Comparison of ENCODE assay signal across 1 cellular context in genomic region chr11:95067042-95067827, GRCh38.
TF ChIP-seq lines count a peak whose summit lies in the region.

No MANE protein-coding gene starts in this region.

TF ChIP-seq in K562, 482 proteins besides CTCF, POLR2A, EP300 and RAD21 (continued from another document and continues in another):
- TF ChIP-seq, protein P1, sequence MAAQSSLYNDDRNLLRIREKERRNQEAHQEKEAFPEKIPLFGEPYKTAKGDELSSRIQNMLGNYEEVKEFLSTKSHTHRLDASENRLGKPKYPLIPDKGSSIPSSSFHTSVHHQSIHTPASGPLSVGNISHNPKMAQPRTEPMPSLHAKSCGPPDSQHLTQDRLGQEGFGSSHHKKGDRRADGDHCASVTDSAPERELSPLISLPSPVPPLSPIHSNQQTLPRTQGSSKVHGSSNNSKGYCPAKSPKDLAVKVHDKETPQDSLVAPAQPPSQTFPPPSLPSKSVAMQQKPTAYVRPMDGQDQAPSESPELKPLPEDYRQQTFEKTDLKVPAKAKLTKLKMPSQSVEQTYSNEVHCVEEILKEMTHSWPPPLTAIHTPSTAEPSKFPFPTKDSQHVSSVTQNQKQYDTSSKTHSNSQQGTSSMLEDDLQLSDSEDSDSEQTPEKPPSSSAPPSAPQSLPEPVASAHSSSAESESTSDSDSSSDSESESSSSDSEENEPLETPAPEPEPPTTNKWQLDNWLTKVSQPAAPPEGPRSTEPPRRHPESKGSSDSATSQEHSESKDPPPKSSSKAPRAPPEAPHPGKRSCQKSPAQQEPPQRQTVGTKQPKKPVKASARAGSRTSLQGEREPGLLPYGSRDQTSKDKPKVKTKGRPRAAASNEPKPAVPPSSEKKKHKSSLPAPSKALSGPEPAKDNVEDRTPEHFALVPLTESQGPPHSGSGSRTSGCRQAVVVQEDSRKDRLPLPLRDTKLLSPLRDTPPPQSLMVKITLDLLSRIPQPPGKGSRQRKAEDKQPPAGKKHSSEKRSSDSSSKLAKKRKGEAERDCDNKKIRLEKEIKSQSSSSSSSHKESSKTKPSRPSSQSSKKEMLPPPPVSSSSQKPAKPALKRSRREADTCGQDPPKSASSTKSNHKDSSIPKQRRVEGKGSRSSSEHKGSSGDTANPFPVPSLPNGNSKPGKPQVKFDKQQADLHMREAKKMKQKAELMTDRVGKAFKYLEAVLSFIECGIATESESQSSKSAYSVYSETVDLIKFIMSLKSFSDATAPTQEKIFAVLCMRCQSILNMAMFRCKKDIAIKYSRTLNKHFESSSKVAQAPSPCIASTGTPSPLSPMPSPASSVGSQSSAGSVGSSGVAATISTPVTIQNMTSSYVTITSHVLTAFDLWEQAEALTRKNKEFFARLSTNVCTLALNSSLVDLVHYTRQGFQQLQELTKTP (IDR thresholded peaks at IDR 0.05; ENCODE audit: low read depth in 1 of 2, partially characterized antibody in 2 of 2), result no peak
- TF ChIP-seq PHF8 (IDR thresholded peaks at IDR 0.05; ENCODE audit: borderline replicate concordance, low read length) (peak; percentile 72; the same call in 1 of the 2 replicates), ZNF263 (CRISPR knock-in tag; IDR thresholded peaks at IDR 0.05; ENCODE audit: borderline replicate concordance) (peak; percentile 11; the same call in 1 of the 2 replicates), KLF13 (tag; IDR thresholded peaks at IDR 0.05; ENCODE audit: borderline replicate concordance, low read depth) (no peak), ZNF408 (CRISPR knock-in tag; IDR thresholded peaks at IDR 0.05; ENCODE audit: low read depth) (no peak), PML (IDR thresholded peaks at IDR 0.05; ENCODE audit: low read length) (peak; percentile 52; the same call in 1 of the 2 replicates), KDM4B (IDR thresholded peaks at IDR 0.05; ENCODE audit: borderline replicate concordance in 2 of 2, low read depth in 1 of 2) (0 out of 4 replicates have a peak, but pooled peaks of 1 of the 2 experiments have one; percentile 34), POLR2G (IDR thresholded peaks at IDR 0.05; ENCODE audit: low read depth, low read length) (peak; percentile 98), EWSR1 (IDR thresholded peaks at IDR 0.05; ENCODE audit: borderline replicate concordance, low read depth, partially characterized antibody) (no peak), ETV6 (IDR thresholded peaks at IDR 0.05; ENCODE audit: borderline replicate concordance in 1 of 2, low read depth in 2 of 2, low read length in 1 of 2) (no peak), ETV6 (CRISPR knock-in tag; IDR thresholded peaks at IDR 0.05; ENCODE audit: borderline replicate concordance) (0 out of 2 replicates have a peak, but pooled peaks have one; percentile 13), HDAC1 (IDR thresholded peaks at IDR 0.05) (peak in 1 of 2 experiments; percentile 45; a peak in 2 of 4 replicates), CHCHD3 (CRISPR knock-in tag; IDR thresholded peaks at IDR 0.05) (no peak), TAF7 (tag; IDR thresholded peaks at IDR 0.05) (peak; percentile 77), POLR2B (IDR thresholded peaks at IDR 0.05; ENCODE audit: low read depth, partially characterized antibody) (peak; percentile 76), ZBTB1 (CRISPR knock-in tag; IDR thresholded peaks at IDR 0.05; ENCODE audit: borderline replicate concordance, low read depth) (peak; percentile 87; the same call in 1 of the 2 replicates), SIN3B (IDR thresholded peaks at IDR 0.05; ENCODE audit: low read depth) (peak; percentile 61; the same call in 1 of the 2 replicates), SMAD4 (CRISPR knock-in tag; conservative IDR thresholded peaks at IDR 0.05) (peak; percentile 76), EP400 (IDR thresholded peaks at IDR 0.05) (peak; percentile 91), DLX4 (CRISPR knock-in tag; IDR thresholded peaks at IDR 0.05) (no peak), UBTF (IDR thresholded peaks at IDR 0.05; ENCODE audit: borderline replicate concordance in 1 of 2, low read depth in 2 of 2, low read length in 2 of 2) (peak; percentile 82 to 84), HNRNPL (IDR thresholded peaks at IDR 0.05; ENCODE audit: low read depth, low read length) (peak; percentile 29; the same call in 1 of the 2 replicates), CBX2 (IDR thresholded peaks at IDR 0.05; ENCODE audit: insufficient read depth, low read length, poor library complexity, severe bottlenecking) (no peak), CREB1 (IDR thresholded peaks at IDR 0.05) (peak; percentile 39; the same call in 1 of the 2 replicates), CREB1 (CRISPR knock-in tag; IDR thresholded peaks at IDR 0.05) (no peak; the same call in none of the 2 replicates), AFF4 (CRISPR knock-in tag; IDR thresholded peaks at IDR 0.05) (no peak; the same call in 1 of the 2 replicates), THAP12 (CRISPR knock-in tag; IDR thresholded peaks at IDR 0.05) (no peak), ZNF511 (CRISPR knock-in tag; IDR thresholded peaks at IDR 0.05) (peak; percentile 66), HBP1 (CRISPR knock-in tag; IDR thresholded peaks at IDR 0.05) (no peak), TFAP4 (CRISPR knock-in tag; IDR thresholded peaks at IDR 0.05; ENCODE audit: borderline replicate concordance) (peak; percentile 61), NEUROD1 (IDR thresholded peaks at IDR 0.05; ENCODE audit: borderline replicate concordance, low read depth, low read length, partially characterized antibody) (no peak)
- TF ChIP-seq, protein P2, sequence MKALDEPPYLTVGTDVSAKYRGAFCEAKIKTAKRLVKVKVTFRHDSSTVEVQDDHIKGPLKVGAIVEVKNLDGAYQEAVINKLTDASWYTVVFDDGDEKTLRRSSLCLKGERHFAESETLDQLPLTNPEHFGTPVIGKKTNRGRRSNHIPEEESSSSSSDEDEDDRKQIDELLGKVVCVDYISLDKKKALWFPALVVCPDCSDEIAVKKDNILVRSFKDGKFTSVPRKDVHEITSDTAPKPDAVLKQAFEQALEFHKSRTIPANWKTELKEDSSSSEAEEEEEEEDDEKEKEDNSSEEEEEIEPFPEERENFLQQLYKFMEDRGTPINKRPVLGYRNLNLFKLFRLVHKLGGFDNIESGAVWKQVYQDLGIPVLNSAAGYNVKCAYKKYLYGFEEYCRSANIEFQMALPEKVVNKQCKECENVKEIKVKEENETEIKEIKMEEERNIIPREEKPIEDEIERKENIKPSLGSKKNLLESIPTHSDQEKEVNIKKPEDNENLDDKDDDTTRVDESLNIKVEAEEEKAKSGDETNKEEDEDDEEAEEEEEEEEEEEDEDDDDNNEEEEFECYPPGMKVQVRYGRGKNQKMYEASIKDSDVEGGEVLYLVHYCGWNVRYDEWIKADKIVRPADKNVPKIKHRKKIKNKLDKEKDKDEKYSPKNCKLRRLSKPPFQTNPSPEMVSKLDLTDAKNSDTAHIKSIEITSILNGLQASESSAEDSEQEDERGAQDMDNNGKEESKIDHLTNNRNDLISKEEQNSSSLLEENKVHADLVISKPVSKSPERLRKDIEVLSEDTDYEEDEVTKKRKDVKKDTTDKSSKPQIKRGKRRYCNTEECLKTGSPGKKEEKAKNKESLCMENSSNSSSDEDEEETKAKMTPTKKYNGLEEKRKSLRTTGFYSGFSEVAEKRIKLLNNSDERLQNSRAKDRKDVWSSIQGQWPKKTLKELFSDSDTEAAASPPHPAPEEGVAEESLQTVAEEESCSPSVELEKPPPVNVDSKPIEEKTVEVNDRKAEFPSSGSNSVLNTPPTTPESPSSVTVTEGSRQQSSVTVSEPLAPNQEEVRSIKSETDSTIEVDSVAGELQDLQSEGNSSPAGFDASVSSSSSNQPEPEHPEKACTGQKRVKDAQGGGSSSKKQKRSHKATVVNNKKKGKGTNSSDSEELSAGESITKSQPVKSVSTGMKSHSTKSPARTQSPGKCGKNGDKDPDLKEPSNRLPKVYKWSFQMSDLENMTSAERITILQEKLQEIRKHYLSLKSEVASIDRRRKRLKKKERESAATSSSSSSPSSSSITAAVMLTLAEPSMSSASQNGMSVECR (CRISPR knock-in tag; IDR thresholded peaks at IDR 0.05), result peak; percentile 79
